11 cellular contexts compared by ENCODE assay signal in genomic region chr19:8366961-8367326, GRCh38. TPM values are rescaled to one million over a fixed set of nuclear protein-coding genes. Genes with fewer than 3 reads are reported as not detected.
DNase-seq lines count a peak whose midpoint lies in the region; TF ChIP-seq lines count a peak whose summit lies in the region.
"Had no signal": no experiment of that assay in that cellular context is flagged by ENCODE, and none has a peak within 500 bp of the region (broad histone marks: within the 10 kb centered on the region; RNA-seq: fewer than 3 reads in every experiment).

No MANE protein-coding gene starts in this region.

- H3K9ac ChIP-seq in H9 (ENCODE audit: extremely low read depth, insufficient read length, low read length) (no peak overlapping the region), skeletal muscle tissue (ENCODE audit: low read depth in 1 of 3, low read length in 3 of 3) (peak overlapping the region in 1 of 3 donors; percentile 3)

- H3K4me1 Mint-ChIP-seq in H9 (peaks cover 23 to 28% of the 10 kb centered on the region in 2 experiments), brain (peaks cover 44% of the 10 kb centered on the region)

- H2BK120ac ChIP-seq in H9 (ENCODE audit: low read depth, low read length, poor library complexity, severe bottlenecking), result no peak overlapping the region

- H4K91ac ChIP-seq in H9 (ENCODE audit: insufficient read length, low read depth, low read length), result no peak overlapping the region

- H3K14ac ChIP-seq in H9 (ENCODE audit: insufficient read depth, low read length), result no peak overlapping the region

- TF ChIP-seq POLR2A in erythroblast (IDR thresholded peaks at IDR 0.05; ENCODE audit: low read length), result no peak

- no peak overlapping the region for H2AFZ ChIP-seq in H9 (ENCODE audit: low read length)
- no peak overlapping the region for H2AFZ ChIP-seq in hepatocyte

- H3K4ac ChIP-seq in H9 (ENCODE audit: low read depth, low read length), result no peak overlapping the region

- no peaks in the 10 kb centered on the region for H3K9me3 ChIP-seq in H9 (ENCODE audit: control insufficient read depth, low read depth, low read length)
- no peaks in the 10 kb centered on the region for H3K9me3 ChIP-seq in hepatocyte (ENCODE audit: low read depth)
- H3K9me3 ChIP-seq in skeletal muscle tissue (ENCODE audit: control insufficient read depth in 3 of 3, low read length in 3 of 3), result no peaks in the 10 kb centered on the region

- H3T11ph ChIP-seq in H9 (ENCODE audit: low read length), result no peak overlapping the region

- H2BK5ac ChIP-seq in H9 (ENCODE audit: insufficient read length, low read length), result no peak overlapping the region

- H3K23me2 ChIP-seq in H9 (ENCODE audit: insufficient read length, low read depth, low read length, poor library complexity, severe bottlenecking), result peaks cover 6% of the 10 kb centered on the region

- H3K79me2 ChIP-seq in H9 (ENCODE audit: insufficient read depth, low read length), result no peaks in the 10 kb centered on the region
- peaks cover 3% of the 10 kb centered on the region for H3K79me2 ChIP-seq in hepatocyte

- no CpG with 5 or more reads among the region's 13 CpGs for WGBS in H9 (ENCODE audit: extremely low coverage, insufficient read length, low lambda C conversion rate)
- WGBS in hepatocyte (ENCODE audit: low lambda C conversion rate, missing lambda C conversion rate), result 68% methylated on average over 13 of the region's 13 CpGs

- H3K4me3 Mint-ChIP-seq in H9, result peak overlapping the region; percentile 35 to 51; a peak in 4 of 5 replicates
- peak overlapping the region; percentile 57 to 75 (median 70) for H3K4me3 Mint-ChIP-seq in brain
- H3K4me3 Mint-ChIP-seq: naive B cell had no signal

- H3K27me3 Mint-ChIP-seq in H9 (ENCODE audit: low read depth) (peaks cover 55% of the 10 kb centered on the region), brain (peaks cover 54% of the 10 kb centered on the region)

- no peak overlapping the region for H4K8ac ChIP-seq in H9 (replicated peaks; ENCODE audit: insufficient read length, low read depth, low read length)

- H3K23ac ChIP-seq in H9 (ENCODE audit: insufficient read length, low read depth, low read length), result no peak overlapping the region

- H4K5ac ChIP-seq in H9 (ENCODE audit: insufficient read length, low read depth, low read length), result no peak overlapping the region

- H3K4me3 ChIP-seq in hepatocyte, result no peak overlapping the region
- H3K4me3 ChIP-seq in skeletal muscle tissue (ENCODE audit: low read length in 3 of 3), result peak overlapping the region; percentile 57 to 66 (median 63)

- H3K79me1 ChIP-seq in H9 (ENCODE audit: insufficient read depth, low read depth, low read length, poor library complexity, severe bottlenecking), result no peaks in the 10 kb centered on the region

- no peaks in the 10 kb centered on the region; the same call in 1 of the 2 replicates for H3K27me3 ChIP-seq in H9 (ENCODE audit: insufficient read depth, low read length)
- peaks cover 5% of the 10 kb centered on the region for H3K27me3 ChIP-seq in hepatocyte
- peaks cover 0 to 4% (median 0%) of the 10 kb centered on the region in 3 donors for H3K27me3 ChIP-seq in skeletal muscle tissue (ENCODE audit: control insufficient read depth in 3 of 3, insufficient read depth in 3 of 3, low read length in 3 of 3)

- H3K36me3 Mint-ChIP-seq in H9 (ENCODE audit: insufficient read depth in 1 of 3, low read depth in 3 of 3), result peaks cover 0 to 3% (median 0%) of the 10 kb centered on the region in 3 experiments; a peak in 3 of 7 replicates
- peaks cover 25% of the 10 kb centered on the region for H3K36me3 Mint-ChIP-seq in brain

- in situ Hi-C loops in G401 (cut with HindIII; ENCODE audit: low sequenced_read_pairs), result no loop called here

- DNase-seq in H9 (no peak), hepatocyte (ENCODE audit: low spot score) (no peak), G401 (ENCODE audit: low spot score) (no peak), erythroblast (lab: John Stamatoyannopoulos, UW) (no peak), NCI-H2107 (lab: John Stamatoyannopoulos, UW) (no peak), NCI-H1694 (lab: John Stamatoyannopoulos, UW) (no peak)
- DNase-seq: activated CD4-positive, alpha-beta T cell treated with anti-CD3 and anti-CD28 coated beads for 48 hours; cortex of kidney; naive B cell had no signal

- H3K4me2 ChIP-seq in H9 (ENCODE audit: insufficient read depth, insufficient read length, low read length) (peak overlapping the region; percentile 5), hepatocyte (peak overlapping the region; percentile 70)

- H3K27ac Mint-ChIP-seq in H9 (peak overlapping the region in 1 of 3 experiments; percentile 18; a peak in 1 of 7 replicates), brain (peak overlapping the region; percentile 58 to 92 (median 85))

- H3K9me2 ChIP-seq in hepatocyte (replicated peaks; ENCODE audit: insufficient read depth), result no peaks in the 10 kb centered on the region

- H4K20me1 ChIP-seq in H9 (ENCODE audit: control insufficient read depth, insufficient read depth, insufficient read length), result no peaks in the 10 kb centered on the region
- H4K20me1 ChIP-seq in hepatocyte (ENCODE audit: insufficient read depth, poor library complexity, severe bottlenecking), result no peaks in the 10 kb centered on the region

- no peak overlapping the region for H3K27ac ChIP-seq in H9 (ENCODE audit: insufficient read length, low read depth, low read length)
- H3K27ac ChIP-seq in hepatocyte, result peak overlapping the region; percentile 76
- peak overlapping the region; percentile 46 for H3K27ac ChIP-seq in skeletal muscle tissue (ENCODE audit: low read depth, low read length)

- no peaks in the 10 kb centered on the region for H3K36me3 ChIP-seq in hepatocyte (replicated peaks; ENCODE audit: insufficient read depth, low read depth)
- peaks cover 4 to 24% (median 5%) of the 10 kb centered on the region in 3 donors for H3K36me3 ChIP-seq in skeletal muscle tissue (ENCODE audit: control insufficient read depth in 3 of 3, insufficient read depth in 3 of 3, low read length in 3 of 3)

- H3K4me1 ChIP-seq in H9 (ENCODE audit: insufficient read depth, low read length) (peaks cover 4% of the 10 kb centered on the region; the same call in 1 of the 2 replicates), hepatocyte (ENCODE audit: insufficient read depth) (peaks cover 31% of the 10 kb centered on the region), skeletal muscle tissue (ENCODE audit: control insufficient read depth in 3 of 3, insufficient read depth in 3 of 3, low read length in 3 of 3) (peaks cover 35 to 67% (median 40%) of the 10 kb centered on the region in 3 donors)

- H3K9me3 Mint-ChIP-seq in H9 (no peaks in the 10 kb centered on the region), brain (peaks cover 0 to 14% (median 0%) of the 10 kb centered on the region in 5 experiments)

- no peak for TF ChIP-seq CTCF in H9 (conservative IDR thresholded peaks at IDR 0.05)
- TF ChIP-seq CTCF in brain (conservative IDR thresholded peaks at IDR 0.05), result no peak
- TF ChIP-seq CTCF in hepatocyte (IDR thresholded peaks at IDR 0.05; ENCODE audit: poor library complexity), result no peak

- no peak overlapping the region for H3K56ac ChIP-seq in H9 (ENCODE audit: insufficient read length, low read depth, low read length)

- no peak overlapping the region for H2BK20ac ChIP-seq in H9 (ENCODE audit: low read depth, low read length, poor library complexity, severe bottlenecking)

- no peak overlapping the region for H2AK5ac ChIP-seq in H9 (ENCODE audit: insufficient read length, low read length)

- H2BK15ac ChIP-seq in H9 (ENCODE audit: low read depth, low read length), result no peak overlapping the region

- no peak overlapping the region for H2BK12ac ChIP-seq in H9 (ENCODE audit: insufficient read length, low read depth, low read length)

- no peak overlapping the region for H3K18ac ChIP-seq in H9 (ENCODE audit: insufficient read length, low read depth, low read length)

RNA-seq across cellular contexts. Expression of gene ANGPTL4, which starts 3.0 kb away (rescaled TPM):
- total RNA-seq in H9 (2021), result 1.9 and 2.5 TPM in 2 replicates
- 23.4 TPM for polyA plus RNA-seq in brain (ENCODE audit: insufficient read depth, low read depth, low replicate concordance)
- total RNA-seq in hepatocyte, result 12.0 and 14.7 TPM in 2 replicates
- polyA plus RNA-seq in hepatocyte, result 23.4 and 26.3 TPM in 2 replicates
- 1.0 TPM for total RNA-seq in skeletal muscle tissue
- 2.2 and 8.4 TPM in 2 replicates for total RNA-seq in G401 (2014; rRNA removed; shearing (Covaris generic))

RNA-seq across cellular contexts. Expression of gene RAB11B, which starts 23.2 kb away (rescaled TPM):
- total RNA-seq in H9 (2021) (106 and 107 TPM in 2 replicates), hepatocyte (30.9 and 47.1 TPM in 2 replicates), skeletal muscle tissue (64.2 TPM)
- polyA plus RNA-seq in brain (ENCODE audit: insufficient read depth, low read depth, low replicate concordance) (561 TPM), hepatocyte (174 and 216 TPM in 2 replicates)
- total RNA-seq in G401 (2014; rRNA removed; shearing (Covaris generic)), result 30.4 and 39.1 TPM in 2 replicates

RNA-seq across cellular contexts. Expression of gene KANK3, which starts 23.9 kb away (rescaled TPM):
- total RNA-seq in H9 (2021) (5.3 and 7.7 TPM in 2 replicates), hepatocyte (0.56 and 3.2 TPM in 2 replicates), skeletal muscle tissue (10.4 TPM)
- polyA plus RNA-seq in brain (ENCODE audit: insufficient read depth, low read depth, low replicate concordance) (3.2 TPM), hepatocyte (1.2 TPM in 1 of 2 replicates, not detected in the other)
- 0.81 and 1.2 TPM in 2 replicates for total RNA-seq in G401 (2014; rRNA removed; shearing (Covaris generic))

RNA-seq across cellular contexts. Expression of gene RPS28, which starts 45.6 kb away (rescaled TPM):
- total RNA-seq in H9 (2021) (1,885 and 1,988 TPM in 2 replicates), hepatocyte (293 and 312 TPM in 2 replicates), skeletal muscle tissue (371 TPM)
- polyA plus RNA-seq in brain (ENCODE audit: insufficient read depth, low read depth, low replicate concordance) (2,519 TPM), hepatocyte (683 and 693 TPM in 2 replicates)
- 791 and 831 TPM in 2 replicates for total RNA-seq in G401 (2014; rRNA removed; shearing (Covaris generic))

RNA-seq across cellular contexts. Expression of gene NDUFA7, which starts 45.8 kb away (rescaled TPM):
- 70.7 and 73.0 TPM in 2 replicates for total RNA-seq in H9 (2021)
- 370 TPM for polyA plus RNA-seq in brain (ENCODE audit: insufficient read depth, low read depth, low replicate concordance)
- total RNA-seq in hepatocyte, result 34.4 and 44.9 TPM in 2 replicates
- 115 and 124 TPM in 2 replicates for polyA plus RNA-seq in hepatocyte
- total RNA-seq in skeletal muscle tissue, result 21.4 TPM
- 39.8 and 59.0 TPM in 2 replicates for total RNA-seq in G401 (2014; rRNA removed; shearing (Covaris generic))
